In the genomic region with DNA sequence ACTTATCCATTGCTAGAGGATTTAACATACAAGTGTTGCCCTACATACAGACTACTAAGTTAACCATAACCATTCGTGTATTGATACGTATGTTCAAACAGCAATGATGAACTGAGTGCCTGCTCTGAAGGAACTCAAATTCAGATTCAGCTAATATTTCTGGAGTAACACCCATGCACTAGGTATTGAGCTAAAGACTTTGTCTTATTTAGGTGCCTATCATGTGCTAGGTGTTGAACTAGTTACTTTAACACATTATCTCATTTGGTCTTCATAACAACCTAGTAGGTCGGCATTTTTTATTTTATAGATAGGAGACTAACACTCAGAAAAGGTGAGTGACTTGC, we compare ENCODE assay signal across 22 cellular contexts.
A peak's percentile ranks its signal among the peaks of the same experiment; 100 is the strongest.
DNase-seq lines count a peak whose midpoint lies in the region; ATAC-seq, FAIRE-seq and TF ChIP-seq lines count a peak whose summit lies in the region.
"Had no signal": no experiment of that assay in that cellular context is flagged by ENCODE, and none has a peak within 500 bp of the region (broad histone marks: within the 10 kb centered on the region; RNA-seq: fewer than 3 reads in every experiment).

No MANE protein-coding gene starts in this region.

- CTCF ChIA-PET in CD4-positive, alpha-beta memory T cell (lab: Charles Lee; ENCODE audit: partially characterized antibody): interaction anchor here (0.7 to 1.6 kb wide), 3 partner anchors 52 to 88 kb away, joined by 3 to 7 read pairs (median 4); no protein-coding TSS in a partner anchor
- CTCF ChIA-PET in activated CD8-positive, alpha-beta T cell treated with anti-CD3 and anti-CD28 coated beads for 36 hours (lab: Charles Lee): interaction anchor here (1.8 kb wide), 1 partner anchor 88 kb away, joined by 12 read pairs; no protein-coding TSS in a partner anchor
- CTCF ChIA-PET in naive thymus-derived CD4-positive, alpha-beta T cell (lab: Charles Lee): interaction anchor here (2.3 kb wide), 1 partner anchor 87 kb away, joined by 6 read pairs; no protein-coding TSS in a partner anchor
- CTCF ChIA-PET in HepG2 (lab: Yijun Ruan, JAX; ENCODE audit: low intra/inter-chr PET ratio, low total read pairs): no interaction called here

- H3K4me3 ChIP-seq in CD4-positive, alpha-beta memory T cell (ENCODE audit: low read length in 2 of 2): peak overlapping the region in 1 of 2 donors; percentile 36
- H3K4me3 ChIP-seq in naive thymus-derived CD4-positive, alpha-beta T cell (ENCODE audit: low read length): no peak overlapping the region
- no peak overlapping the region for H3K4me3 ChIP-seq in HepG2 (replicated peaks in 1 of 3; ENCODE audit: insufficient read depth in 1 of 3, low read depth in 2 of 3, low read length in 3 of 3)
- H3K4me3 ChIP-seq: heart left ventricle, left ventricle myocardium inferior, neural progenitor cell, stomach, upper lobe of left lung had no signal

- no peak overlapping the region for H3K9ac ChIP-seq in HepG2 (ENCODE audit: insufficient read depth, low read depth, low read length)
- H3K9ac ChIP-seq: neural progenitor cell had no signal

- POLR2A ChIA-PET in CD4-positive, alpha-beta memory T cell (lab: Charles Lee; ENCODE audit: partially characterized antibody): interaction anchor here (0.6 to 2.2 kb wide), 9 partner anchors 9 to 191 kb away, joined by 3 to 42 read pairs (median 4); a partner anchor contains a TSS
- POLR2A ChIA-PET in activated CD8-positive, alpha-beta T cell treated with anti-CD3 and anti-CD28 coated beads for 36 hours (lab: Charles Lee): interaction anchor here (1.4 kb wide), 1 partner anchor 192 kb away, joined by 3 read pairs; no protein-coding TSS in a partner anchor
- POLR2A ChIA-PET in naive thymus-derived CD4-positive, alpha-beta T cell (lab: Charles Lee): interaction anchor here (0.6 to 3.8 kb wide), 5 partner anchors 12 to 189 kb away, joined by 3 to 27 read pairs (median 3); a partner anchor contains a TSS
- POLR2A ChIA-PET in HepG2 (lab: Yijun Ruan, JAX): no interaction called here

- no peaks in the 10 kb centered on the region for H3K27me3 ChIP-seq in CD4-positive, alpha-beta memory T cell (ENCODE audit: insufficient read depth, low read length)
- H3K27me3 ChIP-seq in naive thymus-derived CD4-positive, alpha-beta T cell (ENCODE audit: control insufficient read depth in 2 of 2, insufficient read depth in 2 of 2, low read length in 2 of 2): no peaks in the 10 kb centered on the region
- no peaks in the 10 kb centered on the region for H3K27me3 ChIP-seq in HepG2 (ENCODE audit: control insufficient read depth in 1 of 2, insufficient read depth in 2 of 2, low read length in 2 of 2)
- H3K27me3 ChIP-seq: heart left ventricle, neural progenitor cell, stomach, upper lobe of left lung had no signal

- no peak for FAIRE-seq in HepG2 (lab: Jason Lieb, UNC)

- H3K4me3 Mint-ChIP-seq in T-helper 1 cell treated with Interleukin-12 subunit alpha and Interleukin-12 subunit beta and Interleukin-4 antibody, amounts not matched to agents 30 μg/mL and 1 μg/mL, for 36 hours: peak overlapping the region; percentile 61
- H3K4me3 Mint-ChIP-seq in CD4-positive, alpha-beta memory T cell: peak overlapping the region in 7 of 8 donors; percentile 33 to 89 (median 67)
- H3K4me3 Mint-ChIP-seq in activated CD8-positive, alpha-beta T cell treated with anti-CD3 and anti-CD28 coated beads for 36 hours: no peak overlapping the region
- H3K4me3 Mint-ChIP-seq in naive thymus-derived CD4-positive, alpha-beta T cell: peak overlapping the region in 9 of 10 donors; percentile 34 to 75 (median 67)
- H3K4me3 Mint-ChIP-seq: dendritic cell treated with granulocyte-macrophage colony-stimulating factor and Interleukin-4, amounts not matched to agents 40 ng/mL and 50 ng/mL, for 4 days; neural progenitor cell had no signal

- H3K36me3 ChIP-seq in CD4-positive, alpha-beta memory T cell (ENCODE audit: insufficient read depth, low read length): no peaks in the 10 kb centered on the region
- H3K36me3 ChIP-seq in naive thymus-derived CD4-positive, alpha-beta T cell (ENCODE audit: control insufficient read depth in 2 of 3, insufficient read depth in 3 of 3, low read length in 3 of 3): no peaks in the 10 kb centered on the region
- no peaks in the 10 kb centered on the region for H3K36me3 ChIP-seq in HepG2 (replicated peaks in 1 of 2; ENCODE audit: control insufficient read depth in 1 of 2, insufficient read depth in 2 of 2, low read length in 2 of 2)
- H3K36me3 ChIP-seq: heart left ventricle, left ventricle myocardium inferior, neural progenitor cell, stomach, upper lobe of left lung had no signal

- no peak for TF ChIP-seq RAD21 in HepG2 (CRISPR knock-in tag; IDR thresholded peaks at IDR 0.05)

- intact Hi-C loops in CD4-positive, alpha-beta memory T cell (cut with micrococcal nuclease): loop anchor here (1.0 kb wide), 1 partner anchor 53 kb away; a partner anchor contains a TSS
- intact Hi-C loops in activated CD8-positive, alpha-beta T cell treated with anti-CD3 and anti-CD28 coated beads for 36 hours (cut with micrococcal nuclease): no loop called here
- intact Hi-C loops in naive thymus-derived CD4-positive, alpha-beta T cell (cut with micrococcal nuclease): loop anchor here (1.0 to 10.0 kb wide), 6 partner anchors 22 to 1988 kb away; a partner anchor contains a TSS
- intact Hi-C loops in HepG2 (cut with micrococcal nuclease; ENCODE audit: unreplicated experiment): no loop called here

- H3K4me1 Mint-ChIP-seq in T-helper 1 cell treated with Interleukin-12 subunit alpha and Interleukin-12 subunit beta and Interleukin-4 antibody, amounts not matched to agents 30 μg/mL and 1 μg/mL, for 36 hours (ENCODE audit: low read depth): peaks cover 67% of the 10 kb centered on the region
- peaks cover 60 to 83% (median 67%) of the 10 kb centered on the region in 4 donors for H3K4me1 Mint-ChIP-seq in CD4-positive, alpha-beta memory T cell
- H3K4me1 Mint-ChIP-seq in activated CD8-positive, alpha-beta T cell treated with anti-CD3 and anti-CD28 coated beads for 36 hours (ENCODE audit: low read depth): peaks cover 63% of the 10 kb centered on the region
- H3K4me1 Mint-ChIP-seq in naive thymus-derived CD4-positive, alpha-beta T cell: peaks cover 45 to 82% (median 76%) of the 10 kb centered on the region in 7 donors
- H3K4me1 Mint-ChIP-seq: neural progenitor cell had no signal

- no peak overlapping the region for H3K27ac ChIP-seq in CD4-positive, alpha-beta memory T cell (ENCODE audit: low read depth, low read length)
- H3K27ac ChIP-seq in naive thymus-derived CD4-positive, alpha-beta T cell (ENCODE audit: low read depth, low read length): no peak overlapping the region
- H3K27ac ChIP-seq in HepG2 (ENCODE audit: extremely low read length, insufficient read depth, low read length): no peak overlapping the region
- H3K27ac ChIP-seq: 22Rv1, left ventricle myocardium inferior, neural progenitor cell, RWPE1, upper lobe of left lung had no signal

- no peak for TF ChIP-seq POLR2A in HepG2 (IDR thresholded peaks at IDR 0.05; ENCODE audit: insufficient read depth in 1 of 2, low read depth in 2 of 2, low read length in 2 of 2)

- H4K20me1 ChIP-seq in HepG2 (ENCODE audit: insufficient read depth, low read length): no peaks in the 10 kb centered on the region

- peaks cover 8% of the 10 kb centered on the region for H3K9me3 Mint-ChIP-seq in T-helper 1 cell treated with Interleukin-12 subunit alpha and Interleukin-12 subunit beta and Interleukin-4 antibody, amounts not matched to agents 30 μg/mL and 1 μg/mL, for 36 hours
- peaks cover 0 to 2% (median 0%) of the 10 kb centered on the region in 8 donors for H3K9me3 Mint-ChIP-seq in CD4-positive, alpha-beta memory T cell
- peaks cover 4% of the 10 kb centered on the region for H3K9me3 Mint-ChIP-seq in activated CD8-positive, alpha-beta T cell treated with anti-CD3 and anti-CD28 coated beads for 36 hours
- peaks cover 0 to 8% (median 0%) of the 10 kb centered on the region in 11 donors for H3K9me3 Mint-ChIP-seq in naive thymus-derived CD4-positive, alpha-beta T cell
- H3K9me3 Mint-ChIP-seq: dendritic cell treated with granulocyte-macrophage colony-stimulating factor and Interleukin-4, amounts not matched to agents 40 ng/mL and 50 ng/mL, for 4 days; neural progenitor cell had no signal

- H3K4me2 ChIP-seq in HepG2 (ENCODE audit: low read depth, low read length): no peak overlapping the region
- H3K4me2 ChIP-seq: neural progenitor cell had no signal

- peaks cover 37% of the 10 kb centered on the region for H3K36me3 Mint-ChIP-seq in T-helper 1 cell treated with Interleukin-12 subunit alpha and Interleukin-12 subunit beta and Interleukin-4 antibody, amounts not matched to agents 30 μg/mL and 1 μg/mL, for 36 hours (ENCODE audit: low read depth)
- H3K36me3 Mint-ChIP-seq in CD4-positive, alpha-beta memory T cell: peaks cover 0 to 1% of the 10 kb centered on the region in 2 donors
- H3K36me3 Mint-ChIP-seq in activated CD8-positive, alpha-beta T cell treated with anti-CD3 and anti-CD28 coated beads for 36 hours (ENCODE audit: low read depth): peaks cover 9% of the 10 kb centered on the region
- peaks cover 0 to 56% (median 8%) of the 10 kb centered on the region in 5 donors for H3K36me3 Mint-ChIP-seq in naive thymus-derived CD4-positive, alpha-beta T cell
- H3K36me3 Mint-ChIP-seq: neural progenitor cell had no signal

- in situ Hi-C loops in HepG2 (cut with HindIII; ENCODE audit: extremely low pct_ligation_motif_present, low pct_unique_long_range_greater_than_20kb): no loop called here

- BruUV-seq in HepG2 (replicated peaks; lab: Mats Ljungman, UMichigan): no TSS peak

- DNase-seq in T-helper 1 cell (no peak), HepG2 (ENCODE audit: low spot score) (no peak), NCI-H82 (lab: John Stamatoyannopoulos, UW) (no peak), DMS79 (lab: John Stamatoyannopoulos, UW) (no peak)
- DNase-seq in CD4-positive, alpha-beta memory T cell: peak in 1 of 5 donors; percentile 5
- DNase-seq in activated CD8-positive, alpha-beta T cell treated with anti-CD3 and anti-CD28 coated beads for 36 hours: no peak
- no peak for DNase-seq in naive thymus-derived CD4-positive, alpha-beta T cell
- DNase-seq: H7; heart left ventricle; left ventricle myocardium inferior; midbrain; NCI-H1092 treated with DMSO at 0.1 percent for 48 hours; NCI-H2081; stimulated activated CD4-positive, alpha-beta T cell treated with anti-CD3 and anti-CD28 coated beads, Interleukin-2, amount 100 ng/mL, for 48 hours; stomach; upper lobe of left lung had no signal

- no peaks in the 10 kb centered on the region for H3K27me3 Mint-ChIP-seq in T-helper 1 cell treated with Interleukin-12 subunit alpha and Interleukin-12 subunit beta and Interleukin-4 antibody, amounts not matched to agents 30 μg/mL and 1 μg/mL, for 36 hours (ENCODE audit: low read depth)
- no peaks in the 10 kb centered on the region for H3K27me3 Mint-ChIP-seq in CD4-positive, alpha-beta memory T cell
- H3K27me3 Mint-ChIP-seq in activated CD8-positive, alpha-beta T cell treated with anti-CD3 and anti-CD28 coated beads for 36 hours: no peaks in the 10 kb centered on the region
- H3K27me3 Mint-ChIP-seq in naive thymus-derived CD4-positive, alpha-beta T cell: no peaks in the 10 kb centered on the region
- H3K27me3 Mint-ChIP-seq: dendritic cell treated with granulocyte-macrophage colony-stimulating factor and Interleukin-4, amounts not matched to agents 40 ng/mL and 50 ng/mL, for 4 days; progenitor cell of endocrine pancreas had no signal

- no peaks in the 10 kb centered on the region for H3K9me3 ChIP-seq in CD4-positive, alpha-beta memory T cell (ENCODE audit: control insufficient read depth in 1 of 2, low read length in 2 of 2)
- H3K9me3 ChIP-seq in naive thymus-derived CD4-positive, alpha-beta T cell (ENCODE audit: control insufficient read depth in 2 of 3, low read length in 3 of 3): no peaks in the 10 kb centered on the region
- H3K9me3 ChIP-seq in HepG2 (ENCODE audit: low read length): no peaks in the 10 kb centered on the region
- H3K9me3 ChIP-seq: heart left ventricle, left ventricle myocardium inferior, stomach, upper lobe of left lung had no signal

- H3K4me1 ChIP-seq in CD4-positive, alpha-beta memory T cell (ENCODE audit: insufficient read depth, low read length): peaks cover 83% of the 10 kb centered on the region
- peaks cover 50 to 57% of the 10 kb centered on the region in 2 donors for H3K4me1 ChIP-seq in naive thymus-derived CD4-positive, alpha-beta T cell (ENCODE audit: control insufficient read depth in 2 of 2, insufficient read depth in 2 of 2, low read length in 2 of 2)
- no peaks in the 10 kb centered on the region for H3K4me1 ChIP-seq in HepG2 (ENCODE audit: insufficient read depth, low read length)
- H3K4me1 ChIP-seq: neural progenitor cell, stomach, upper lobe of left lung had no signal

- H3K27ac Mint-ChIP-seq in T-helper 1 cell treated with Interleukin-12 subunit alpha and Interleukin-12 subunit beta and Interleukin-4 antibody, amounts not matched to agents 30 μg/mL and 1 μg/mL, for 36 hours: peak overlapping the region; percentile 98
- H3K27ac Mint-ChIP-seq in CD4-positive, alpha-beta memory T cell: peak overlapping the region; percentile 48 to 89 (median 81)
- peak overlapping the region; percentile 60 for H3K27ac Mint-ChIP-seq in activated CD8-positive, alpha-beta T cell treated with anti-CD3 and anti-CD28 coated beads for 36 hours
- H3K27ac Mint-ChIP-seq in naive thymus-derived CD4-positive, alpha-beta T cell: peak overlapping the region; percentile 2 to 97 (median 49)
- H3K27ac Mint-ChIP-seq: dendritic cell treated with granulocyte-macrophage colony-stimulating factor and Interleukin-4, amounts not matched to agents 40 ng/mL and 50 ng/mL, for 4 days; neural progenitor cell; progenitor cell of endocrine pancreas had no signal

- TF ChIP-seq EP300 in HepG2 (IDR thresholded peaks at IDR 0.05; ENCODE audit: low read depth in 2 of 2, low read length in 2 of 2) (no peak), HepG2 (CRISPR knock-in tag; IDR thresholded peaks at IDR 0.05; ENCODE audit: borderline replicate concordance) (no peak)

- 90% methylated on average over 3 of the region's 3 CpGs for WGBS in HepG2 (ENCODE audit: low lambda C conversion rate)

- ATAC-seq in activated CD8-positive, alpha-beta T cell treated with anti-CD3 and anti-CD28 coated beads for 36 hours: peak; percentile 25
- ATAC-seq in naive thymus-derived CD4-positive, alpha-beta T cell: no peak
- no peak for ATAC-seq in HepG2
- ATAC-seq: heart left ventricle had no signal

- no peak for TF ChIP-seq CTCF in activated CD8-positive, alpha-beta T cell treated with anti-CD3 and anti-CD28 coated beads for 36 hours (IDR thresholded peaks at IDR 0.05)
- no peak for TF ChIP-seq CTCF in HepG2 (CRISPR knock-in tag; IDR thresholded peaks at IDR 0.05)

- no peaks in the 10 kb centered on the region for H3K79me2 ChIP-seq in HepG2 (ENCODE audit: insufficient read depth, low read length)

- no peak overlapping the region for H2AFZ ChIP-seq in HepG2 (ENCODE audit: low read length)
- H2AFZ ChIP-seq: neural progenitor cell had no signal

Comparison
In these comparisons a context has a peak if more than half of its experiments do, and no peak if none do; other contexts are left out.
1. intact Hi-C loops: an anchor here in CD4-positive, alpha-beta memory T cell (1.0 kb wide) and naive thymus-derived CD4-positive, alpha-beta T cell (1.0 to 10.0 kb wide); none called in activated CD8-positive, alpha-beta T cell treated with anti-CD3 and anti-CD28 coated beads for 36 hours and HepG2.